Comparison of ENCODE assay signal across 9 cellular contexts in genomic region chr4:122798101-122798500, GRCh38. TPM values are rescaled to one million over a fixed set of nuclear protein-coding genes. Genes with fewer than 3 reads are reported as not detected.
DNase-seq lines count a peak whose midpoint lies in the region; ATAC-seq and TF ChIP-seq lines count a peak whose summit lies in the region.
"Had no signal": no experiment of that assay in that cellular context is flagged by ENCODE, and none has a peak within 500 bp of the region (broad histone marks: within the 10 kb centered on the region; RNA-seq: fewer than 3 reads in every experiment).

No MANE protein-coding gene starts in this region.

- no peak for TF ChIP-seq CTCF in epithelial cell of esophagus (IDR thresholded peaks at IDR 0.05; ENCODE audit: insufficient read depth, low read depth, low read length, missing control alignments)
- no peak for TF ChIP-seq CTCF in GM10266 (IDR thresholded peaks at IDR 0.05; ENCODE audit: control insufficient read depth, insufficient read depth, low read depth, missing control alignments)

- peak overlapping the region; percentile 20 for H3K4me3 ChIP-seq in epithelial cell of esophagus (ENCODE audit: low read length)
- peak overlapping the region; percentile 17 to 45 for H3K4me3 ChIP-seq in muscle layer of duodenum (ENCODE audit: low read depth in 1 of 2, low read length in 2 of 2)

- ATAC-seq in HG02678 (IDR thresholded peaks at IDR 0.05; ENCODE audit: unreplicated experiment) = peak; percentile 47
- ATAC-seq in HG02571 (IDR thresholded peaks at IDR 0.05; ENCODE audit: unreplicated experiment) = no peak

- no peaks in the 10 kb centered on the region for H3K4me1 ChIP-seq in muscle layer of duodenum (ENCODE audit: control insufficient read depth in 1 of 2, insufficient read depth in 2 of 2, low read length in 2 of 2)

- DNase-seq in Daoy (ENCODE audit: low read depth) (peak; percentile 26), NOMO-1 treated with dmso at 0.1 percent for 144 hours (lab: John Stamatoyannopoulos, UW; ENCODE audit: unreplicated experiment) (peak; percentile 37), epithelial cell of esophagus (ENCODE audit: low read depth) (peak; percentile 89), GM10266 (ENCODE audit: extremely low spot score) (no peak)
- DNase-seq in activated CD4-positive, alpha-beta T cell treated with anti-CD3 and anti-CD28 coated beads for 4 hours = no peak
- DNase-seq: naive B cell had no signal

- H3K9me3 ChIP-seq in muscle layer of duodenum (ENCODE audit: control insufficient read depth in 1 of 2, low read length in 2 of 2) = no peaks in the 10 kb centered on the region

- H3K27me3 ChIP-seq in muscle layer of duodenum (ENCODE audit: low read depth, low read length) = no peaks in the 10 kb centered on the region

- peak overlapping the region; percentile 58 for H3K27ac ChIP-seq in muscle layer of duodenum (ENCODE audit: low read length)

- no peaks in the 10 kb centered on the region for H3K36me3 ChIP-seq in muscle layer of duodenum (ENCODE audit: control insufficient read depth in 1 of 2, insufficient read depth in 2 of 2, low read length in 2 of 2)

RNA-seq across cellular contexts. Expression of gene FGF2, which starts 28.5 kb away (rescaled TPM):
- 4.2 and 5.5 TPM in 2 replicates for total RNA-seq in Daoy (2014; rRNA removed; shearing (Covaris generic))

Comparison
In these comparisons a context has a peak if more than half of its experiments do, and no peak if none do; other contexts are left out.
1. DNase-seq: peak in Daoy (single experiment), NOMO-1 treated with dmso at 0.1 percent for 144 hours (single experiment) and epithelial cell of esophagus (single experiment); none in activated CD4-positive, alpha-beta T cell treated with anti-CD3 and anti-CD28 coated beads for 4 hours (0 of 2) and GM10266 (single experiment).